In the genomic region with DNA sequence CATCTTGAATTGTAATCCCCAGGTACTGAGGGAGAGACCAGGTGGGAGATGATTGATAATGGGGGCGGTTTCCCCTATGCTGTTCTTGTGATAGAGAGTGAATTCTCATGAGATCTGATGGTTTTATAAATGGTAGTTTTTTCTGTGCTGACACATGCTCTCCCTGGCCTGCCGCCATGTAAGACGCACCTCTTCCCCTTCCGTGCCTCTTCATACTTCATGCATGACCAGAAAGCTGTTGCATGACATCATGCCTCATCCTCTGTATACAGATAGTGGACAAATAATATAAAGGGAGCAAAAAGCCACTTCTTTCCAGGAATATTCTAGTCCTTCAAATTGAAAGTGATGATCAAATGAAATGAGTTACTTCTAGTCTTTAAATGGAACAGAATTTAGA, we compare ENCODE assay signal across 19 cellular contexts. TPM values are rescaled to one million over a fixed set of nuclear protein-coding genes. Genes with fewer than 3 reads are reported as not detected.
DNase-seq lines count a peak whose midpoint lies in the region; ATAC-seq, FAIRE-seq and TF ChIP-seq lines count a peak whose summit lies in the region.
"Had no signal": no experiment of that assay in that cellular context is flagged by ENCODE, and none has a peak within 500 bp of the region (broad histone marks: within the 10 kb centered on the region; RNA-seq: fewer than 3 reads in every experiment).

No MANE protein-coding gene starts in this region.

- ATAC-seq in upper lobe of left lung (ENCODE audit: low FRiP score in 2 of 2) (no peak), HG03025 (IDR thresholded peaks at IDR 0.05; ENCODE audit: low FRiP score, unreplicated experiment) (no peak)
- ATAC-seq: left lung had no signal

- H3K4me3 ChIP-seq in epithelial cell of esophagus (ENCODE audit: low read length) = no peak overlapping the region
- H3K4me3 ChIP-seq in upper lobe of left lung = no peak overlapping the region
- H3K4me3 ChIP-seq: esophagus squamous epithelium, left lung, ovary, tibial artery had no signal

- CTCF ChIA-PET in Calu3 (lab: Charles Lee) = interaction anchor here (1.0 kb wide), 1 partner anchor 87 kb away, joined by 3 read pairs; no protein-coding TSS in a partner anchor

- H3K9me3 ChIP-seq in upper lobe of left lung = no peaks in the 10 kb centered on the region
- H3K9me3 ChIP-seq: esophagus squamous epithelium, left lung, ovary, tibial artery had no signal

- no peak overlapping the region for H3K27ac ChIP-seq in upper lobe of left lung
- H3K27ac ChIP-seq: esophagus squamous epithelium, left lung, ovary, tibial artery had no signal

- H3K36me3 Mint-ChIP-seq in Calu3 (ENCODE audit: insufficient read depth, unreplicated experiment) = peaks cover 3% of the 10 kb centered on the region

- H3K27me3 Mint-ChIP-seq in Calu3 (ENCODE audit: unreplicated experiment) = no peaks in the 10 kb centered on the region
- H3K27me3 Mint-ChIP-seq: dendritic cell treated with granulocyte-macrophage colony-stimulating factor and Interleukin-4, amounts not matched to agents 40 ng/mL and 50 ng/mL, for 4 days had no signal

- no peaks in the 10 kb centered on the region for H3K36me3 ChIP-seq in upper lobe of left lung
- H3K36me3 ChIP-seq: esophagus squamous epithelium, left lung, ovary, tibial artery had no signal

- H3K4me1 Mint-ChIP-seq in Calu3 (ENCODE audit: low read depth, unreplicated experiment) = peaks cover 31% of the 10 kb centered on the region

- TF ChIP-seq POLR2A in upper lobe of left lung (IDR thresholded peaks at IDR 0.05) = no peak

- DNase-seq in EL (peak; percentile 5), NCI-H345 treated with DMSO at 0.1 percent for 48 hours (lab: John Stamatoyannopoulos, UW; ENCODE audit: unreplicated experiment) (peak; percentile 34), epithelial cell of esophagus (ENCODE audit: low read depth) (peak; percentile 73), kidney tubule cell (ENCODE audit: low spot score) (peak; percentile 67), urothelium cell line (ENCODE audit: low spot score) (no peak), upper lobe of left lung (no peak), Calu3 (no peak)
- DNase-seq: activated CD4-positive, alpha-beta T cell treated with anti-CD3 and anti-CD28 coated beads for 4 hours; activated CD8-positive, alpha-beta memory T cell treated with anti-CD3 and anti-CD28 coated beads, Interleukin-2, amount 50 U/mL, for 48 hours; activated naive CD4-positive, alpha-beta T cell treated with anti-CD3 and anti-CD28 coated beads for 36 hours; DMS79; esophagus squamous epithelium; left lung; ovary; tibial artery had no signal

- TF ChIP-seq CTCF in epithelial cell of esophagus (IDR thresholded peaks at IDR 0.05; ENCODE audit: insufficient read depth, low read depth, low read length, missing control alignments) = no peak
- no peak for TF ChIP-seq CTCF in upper lobe of left lung (IDR thresholded peaks at IDR 0.05)
- no peak for TF ChIP-seq CTCF in Calu3 (IDR thresholded peaks at IDR 0.05; ENCODE audit: unreplicated experiment)

- no peaks in the 10 kb centered on the region for H3K9me3 Mint-ChIP-seq in Calu3 (ENCODE audit: low read depth, unreplicated experiment)
- H3K9me3 Mint-ChIP-seq: T-helper 2 cell treated with Interferon-gamma antibody and Interleukin-4, amounts not matched to agents 5 μg/mL and 100 μg/mL, for 36 hours had no signal

- TF ChIP-seq EP300 in upper lobe of left lung (IDR thresholded peaks at IDR 0.05) = no peak

- no peaks in the 10 kb centered on the region for H3K4me1 ChIP-seq in upper lobe of left lung
- H3K4me1 ChIP-seq: esophagus squamous epithelium, left lung had no signal

- no peaks in the 10 kb centered on the region for H3K27me3 ChIP-seq in upper lobe of left lung
- H3K27me3 ChIP-seq: esophagus squamous epithelium, left lung, ovary, tibial artery had no signal

- no peak overlapping the region for H3K27ac Mint-ChIP-seq in Calu3 (ENCODE audit: unreplicated experiment)
- H3K27ac Mint-ChIP-seq: activated naive CD4-positive, alpha-beta T cell treated with anti-CD3 and anti-CD28 coated beads for 36 hours; dendritic cell treated with granulocyte-macrophage colony-stimulating factor and Interleukin-4, amounts not matched to agents 40 ng/mL and 50 ng/mL, for 4 days; T-helper 2 cell treated with Interferon-gamma antibody and Interleukin-4, amounts not matched to agents 5 μg/mL and 100 μg/mL, for 36 hours had no signal

- WGBS in upper lobe of left lung, 2 donors = 85 to 87% methylated on average over 4 of the region's 4 CpGs

- H3K4me3 Mint-ChIP-seq in Calu3 (ENCODE audit: low read depth, unreplicated experiment) = no peak overlapping the region
- H3K4me3 Mint-ChIP-seq: activated naive CD4-positive, alpha-beta T cell treated with anti-CD3 and anti-CD28 coated beads for 36 hours; dendritic cell treated with granulocyte-macrophage colony-stimulating factor and Interleukin-4, amounts not matched to agents 40 ng/mL and 50 ng/mL, for 4 days; T-helper 2 cell treated with Interferon-gamma antibody and Interleukin-4, amounts not matched to agents 5 μg/mL and 100 μg/mL, for 36 hours had no signal

- BruUV-seq in Calu3 (replicated peaks; lab: Mats Ljungman, UMichigan) = no TSS peak

- intact Hi-C loops in Calu3 (cut with micrococcal nuclease; ENCODE audit: unreplicated experiment) = loop anchor here (5.0 kb wide), 1 partner anchor 55 kb away; no protein-coding TSS in a partner anchor

- no peak for FAIRE-seq in urothelium cell line (lab: Jason Lieb, UNC)
- FAIRE-seq: GM19239 had no signal

RNA-seq across cellular contexts. Expression of gene LRIG3, which starts 47.2 kb away (rescaled TPM):
- total RNA-seq in upper lobe of left lung (10 to 100 TPM; 18.3 to 91.8 (median 33.1) TPM), Calu3 (2022) (261 and 357 TPM in 2 replicates)
- total RNA-seq: activated naive CD4-positive, alpha-beta T cell treated with anti-CD3 and anti-CD28 coated beads for 36 hours had no signal

Comparison
In these comparisons a context has a peak if more than half of its experiments do, and no peak if none do; other contexts are left out.
1. DNase-seq: peak in EL (single experiment), NCI-H345 treated with DMSO at 0.1 percent for 48 hours (single experiment), epithelial cell of esophagus (single experiment) and kidney tubule cell (single experiment); none in urothelium cell line (single experiment), upper lobe of left lung (0 of 2) and Calu3 (single experiment).